8 cellular contexts compared by ENCODE assay signal in the genomic region with DNA sequence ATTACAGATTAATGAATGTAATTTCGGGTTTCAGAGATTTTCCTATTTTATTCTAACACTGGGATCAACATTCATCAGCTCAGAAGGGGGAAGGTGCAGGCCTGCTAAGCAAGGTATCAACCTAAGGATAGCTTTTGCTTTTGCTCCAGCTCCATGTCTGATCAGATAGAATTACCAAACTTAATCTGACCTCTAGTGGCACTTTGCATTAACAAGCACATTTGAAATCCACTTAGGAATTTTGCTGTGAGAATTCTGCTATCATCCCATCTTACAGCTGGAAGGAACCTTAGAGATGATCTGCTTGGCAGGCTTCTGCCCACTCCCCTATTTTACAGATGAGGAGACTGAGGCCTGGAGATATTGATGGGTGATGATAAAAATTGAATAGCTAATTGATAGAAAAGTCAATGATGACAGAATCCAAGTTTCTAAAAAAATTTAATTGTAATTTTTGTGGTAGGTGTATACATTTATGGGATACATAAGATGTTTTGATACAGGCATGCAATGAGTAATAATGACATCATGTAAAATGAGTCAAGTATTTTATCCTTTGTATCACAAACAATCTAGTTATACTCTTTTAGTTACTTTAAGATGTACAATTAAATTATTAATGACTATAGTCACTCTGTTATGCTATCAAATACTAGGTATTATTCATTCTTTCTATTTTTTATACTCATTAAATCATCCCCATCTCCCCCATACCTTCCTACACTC.
DNase-seq lines count a peak whose midpoint lies in the region; ATAC-seq and TF ChIP-seq lines count a peak whose summit lies in the region.

No MANE protein-coding gene starts in this region.

- H3K4me3 Mint-ChIP-seq in mesothelial cell of epicardium: no peak overlapping the region

- ATAC-seq in GM18511 (IDR thresholded peaks at IDR 0.05; ENCODE audit: unreplicated experiment) (peak; percentile 45), IMR-90 (ENCODE audit: low read depth) (peak; percentile 78), GM21528 (IDR thresholded peaks at IDR 0.05; ENCODE audit: low FRiP score, unreplicated experiment) (no peak), HG03520 (IDR thresholded peaks at IDR 0.05; ENCODE audit: unreplicated experiment) (no peak)

- peak; percentile 79 for TF ChIP-seq CTCF in IMR-90 (conservative IDR thresholded peaks at IDR 0.05; ENCODE audit: low read depth, low read length)
- peak; percentile 63 for TF ChIP-seq CTCF in mesothelial cell of epicardium (IDR thresholded peaks at IDR 0.05; ENCODE audit: unreplicated experiment)

- CTCF ChIA-PET in IMR-90 (lab: Yijun Ruan, JAX): interaction anchor here (0.7 to 8.3 kb wide), 16 partner anchors 12 to 501 kb away, joined by 3 to 81 read pairs (median 4); a partner anchor contains a TSS

- H3K4me1 ChIP-seq in IMR-90 (ENCODE audit: control insufficient read depth, insufficient read depth, low read length) (no peaks in the 10 kb centered on the region; the same call in 1 of the 2 replicates), endocrine pancreas (ENCODE audit: control insufficient read depth, insufficient read depth, low read length) (peaks cover 4% of the 10 kb centered on the region)

- H3K9ac ChIP-seq in IMR-90 (ENCODE audit: low read depth, low read length) (no peak overlapping the region), endocrine pancreas (ENCODE audit: control insufficient read depth, insufficient read depth, low read length) (no peak overlapping the region)

- H2BK15ac ChIP-seq in IMR-90 (ENCODE audit: low read depth, low read length): no peak overlapping the region

- no peaks in the 10 kb centered on the region; the same call in 1 of the 2 replicates for H3K27me3 ChIP-seq in IMR-90 (ENCODE audit: control insufficient read depth, insufficient read depth, low read length)
- no peaks in the 10 kb centered on the region for H3K27me3 ChIP-seq in endocrine pancreas (ENCODE audit: control insufficient read depth, insufficient read depth, low read length)

- DNase-seq in AG20443 (ENCODE audit: low spot score): peak; percentile 64
- DNase-seq in IMR-90: peak; percentile 86
- DNase-seq in OCI-M1 (lab: John Stamatoyannopoulos, UW): peak; percentile 78
- DNase-seq in mesothelial cell of epicardium (ENCODE audit: low spot score in 2 of 2, unreplicated experiment in 2 of 2): no peak

- intact Hi-C loops in IMR-90 (cut with micrococcal nuclease): loop anchor here (1.0 to 10.0 kb wide), 6 partner anchors 45 to 521 kb away; a partner anchor contains a TSS

- H3K23ac ChIP-seq in IMR-90 (ENCODE audit: low read depth, low read length): no peak overlapping the region

- H3K9me1 ChIP-seq in IMR-90 (ENCODE audit: insufficient read depth, low read length): no peaks in the 10 kb centered on the region

- H3K4me3 ChIP-seq in IMR-90 (ENCODE audit: insufficient read depth, low read depth, low read length) (no peak overlapping the region), endocrine pancreas (ENCODE audit: control insufficient read depth, insufficient read depth, low read length) (peak overlapping the region; percentile 56)

- peak overlapping the region; percentile 80; the same call in 1 of the 2 replicates for H2BK120ac ChIP-seq in IMR-90 (ENCODE audit: low read depth, low read length)

- H4K8ac ChIP-seq in IMR-90 (ENCODE audit: low read depth in 2 of 2, low read length in 2 of 2): no peak overlapping the region

- H3K4ac ChIP-seq in IMR-90 (ENCODE audit: low read depth, low read length): no peak overlapping the region

- H2AK9ac ChIP-seq in IMR-90 (replicated peaks; ENCODE audit: low read depth, low read length, poor library complexity): no peak overlapping the region

- no peak overlapping the region for H4K91ac ChIP-seq in IMR-90 (ENCODE audit: insufficient read depth, low read depth, low read length)

- no peak overlapping the region for H3K4me2 ChIP-seq in IMR-90 (ENCODE audit: low read depth, low read length)

- H3K27ac Mint-ChIP-seq in mesothelial cell of epicardium: no peak overlapping the region

- peaks cover 4% of the 10 kb centered on the region for H3K36me3 Mint-ChIP-seq in mesothelial cell of epicardium

- no peaks in the 10 kb centered on the region for H4K20me1 ChIP-seq in IMR-90 (ENCODE audit: insufficient read depth, low read length)

- in situ Hi-C loops in IMR-90 (cut with MboI; ENCODE audit: low sequenced_read_pairs): loop anchor here (5.0 kb wide), 2 partner anchors 312 to 413 kb away; no protein-coding TSS in a partner anchor

- no CpG with 5 or more reads among the region's 1 CpG for WGBS in IMR-90 (ENCODE audit: extremely low coverage in 2 of 2, insufficient read length in 1 of 2), 2 experiments

- no peak overlapping the region for H2BK20ac ChIP-seq in IMR-90 (ENCODE audit: low read depth, low read length)

- dilution Hi-C loops in IMR-90 (cut with HindIII; ENCODE audit: low sequenced_read_pairs, unreplicated experiment): loop anchor here (25.0 kb wide), 1 partner anchor 312 kb away; no protein-coding TSS in a partner anchor

- no peaks in the 10 kb centered on the region for H3K27me3 Mint-ChIP-seq in mesothelial cell of epicardium (ENCODE audit: low read depth)

- no peak overlapping the region for H4K5ac ChIP-seq in IMR-90 (ENCODE audit: low read depth, low read length)

- no TSS peak for BruUV-seq in IMR-90 (replicated peaks; lab: Mats Ljungman, UMichigan)

- POLR2A ChIA-PET in IMR-90 (lab: Charles Lee; ENCODE audit: unreplicated experiment): interaction anchor here (0.6 kb wide), 2 partner anchors 374 to 376 kb away, joined by 3 read pairs; no protein-coding TSS in a partner anchor

- no peak overlapping the region for H3K56ac ChIP-seq in IMR-90 (ENCODE audit: extremely low read depth, insufficient read depth, low read length)

- no peak overlapping the region for H2AK5ac ChIP-seq in IMR-90 (ENCODE audit: low read depth, low read length)

- H3K27ac ChIP-seq in IMR-90 (ENCODE audit: insufficient read depth, low read length): no peak overlapping the region

- H3K9me3 ChIP-seq in IMR-90 (ENCODE audit: control insufficient read depth, insufficient read depth, low read length) (no peaks in the 10 kb centered on the region), endocrine pancreas (ENCODE audit: control insufficient read depth, low read length) (no peaks in the 10 kb centered on the region)

- TF ChIP-seq POLR2A in IMR-90 (IDR thresholded peaks at IDR 0.05; ENCODE audit: low read depth, low read length): no peak

- peak; percentile 94 for TF ChIP-seq RAD21 in IMR-90 (IDR thresholded peaks at IDR 0.05; ENCODE audit: low read length)

- H3K18ac ChIP-seq in IMR-90 (ENCODE audit: low read depth, low read length): no peak overlapping the region

- no peak overlapping the region for H2AFZ ChIP-seq in IMR-90 (replicated peaks; ENCODE audit: low read length, poor library complexity)

- H2BK5ac ChIP-seq in IMR-90 (ENCODE audit: low read depth, low read length, poor library complexity, severe bottlenecking): no peak overlapping the region

- peaks cover 12% of the 10 kb centered on the region for H3K9me3 Mint-ChIP-seq in mesothelial cell of epicardium

- H3K36me3 ChIP-seq in IMR-90 (ENCODE audit: control insufficient read depth, insufficient read depth, low read length) (no peaks in the 10 kb centered on the region), endocrine pancreas (ENCODE audit: control insufficient read depth, insufficient read depth, low read length) (no peaks in the 10 kb centered on the region)

- no peaks in the 10 kb centered on the region for H3K79me1 ChIP-seq in IMR-90 (ENCODE audit: low read depth in 1 of 2, low read length in 2 of 2)

- H3K4me1 Mint-ChIP-seq in mesothelial cell of epicardium: peaks cover 39% of the 10 kb centered on the region

- H3K14ac ChIP-seq in IMR-90 (replicated peaks; ENCODE audit: low read depth, low read length): no peak overlapping the region

TF ChIP-seq in IMR-90, 13 proteins besides CTCF, POLR2A, EP300 and RAD21:
- TF ChIP-seq SMC3 (IDR thresholded peaks at IDR 0.05; ENCODE audit: low read depth, low read length): peak; percentile 96
- TF ChIP-seq FOS (IDR thresholded peaks at IDR 0.05; ENCODE audit: low read depth, low read length): no peak

Comparison
In these comparisons a context has a peak if more than half of its experiments do, and no peak if none do; other contexts are left out.
1. DNase-seq: peak in AG20443 (single experiment), IMR-90 (single experiment) and OCI-M1 (single experiment); none in mesothelial cell of epicardium (0 of 2).
2. ATAC-seq: peak in GM18511 (single experiment) and IMR-90 (single experiment); none in GM21528 (single experiment) and HG03520 (single experiment).